Comparison of ENCODE assay signal across 1 cellular context in the genomic region with DNA sequence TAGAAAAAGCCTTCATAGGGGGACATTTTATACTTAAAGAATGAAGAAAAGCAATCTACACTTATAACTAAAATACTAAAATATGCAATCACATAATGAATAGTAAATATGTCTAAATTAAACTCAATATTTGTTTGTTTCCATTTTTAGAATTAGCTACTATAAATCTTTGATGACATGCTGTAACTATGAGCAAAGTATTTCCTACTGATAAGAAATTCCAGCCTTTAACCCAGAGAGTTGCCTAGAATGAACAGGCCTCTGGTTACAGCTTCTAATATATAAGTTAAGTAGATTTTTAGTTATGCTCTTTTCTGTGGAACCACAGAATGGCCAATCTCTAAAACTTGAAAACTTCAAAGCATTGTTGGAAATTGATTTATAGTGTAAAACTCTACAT.
TF ChIP-seq lines count a peak whose summit lies in the region.

No MANE protein-coding gene starts in this region.

TF ChIP-seq in WTC11, 78 proteins besides CTCF, POLR2A, EP300 and RAD21 (continued from another document):
- TF ChIP-seq, protein P1, sequence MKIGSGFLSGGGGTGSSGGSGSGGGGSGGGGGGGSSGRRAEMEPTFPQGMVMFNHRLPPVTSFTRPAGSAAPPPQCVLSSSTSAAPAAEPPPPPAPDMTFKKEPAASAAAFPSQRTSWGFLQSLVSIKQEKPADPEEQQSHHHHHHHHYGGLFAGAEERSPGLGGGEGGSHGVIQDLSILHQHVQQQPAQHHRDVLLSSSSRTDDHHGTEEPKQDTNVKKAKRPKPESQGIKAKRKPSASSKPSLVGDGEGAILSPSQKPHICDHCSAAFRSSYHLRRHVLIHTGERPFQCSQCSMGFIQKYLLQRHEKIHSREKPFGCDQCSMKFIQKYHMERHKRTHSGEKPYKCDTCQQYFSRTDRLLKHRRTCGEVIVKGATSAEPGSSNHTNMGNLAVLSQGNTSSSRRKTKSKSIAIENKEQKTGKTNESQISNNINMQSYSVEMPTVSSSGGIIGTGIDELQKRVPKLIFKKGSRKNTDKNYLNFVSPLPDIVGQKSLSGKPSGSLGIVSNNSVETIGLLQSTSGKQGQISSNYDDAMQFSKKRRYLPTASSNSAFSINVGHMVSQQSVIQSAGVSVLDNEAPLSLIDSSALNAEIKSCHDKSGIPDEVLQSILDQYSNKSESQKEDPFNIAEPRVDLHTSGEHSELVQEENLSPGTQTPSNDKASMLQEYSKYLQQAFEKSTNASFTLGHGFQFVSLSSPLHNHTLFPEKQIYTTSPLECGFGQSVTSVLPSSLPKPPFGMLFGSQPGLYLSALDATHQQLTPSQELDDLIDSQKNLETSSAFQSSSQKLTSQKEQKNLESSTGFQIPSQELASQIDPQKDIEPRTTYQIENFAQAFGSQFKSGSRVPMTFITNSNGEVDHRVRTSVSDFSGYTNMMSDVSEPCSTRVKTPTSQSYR (CRISPR knock-in tag; IDR thresholded peaks at IDR 0.05) = no peak
- TF ChIP-seq OVOL2 (CRISPR knock-in tag; IDR thresholded peaks at IDR 0.05; ENCODE audit: borderline replicate concordance) = no peak
- TF ChIP-seq ZNF423 (CRISPR knock-in tag; IDR thresholded peaks at IDR 0.05) = no peak
- TF ChIP-seq, protein P2, sequence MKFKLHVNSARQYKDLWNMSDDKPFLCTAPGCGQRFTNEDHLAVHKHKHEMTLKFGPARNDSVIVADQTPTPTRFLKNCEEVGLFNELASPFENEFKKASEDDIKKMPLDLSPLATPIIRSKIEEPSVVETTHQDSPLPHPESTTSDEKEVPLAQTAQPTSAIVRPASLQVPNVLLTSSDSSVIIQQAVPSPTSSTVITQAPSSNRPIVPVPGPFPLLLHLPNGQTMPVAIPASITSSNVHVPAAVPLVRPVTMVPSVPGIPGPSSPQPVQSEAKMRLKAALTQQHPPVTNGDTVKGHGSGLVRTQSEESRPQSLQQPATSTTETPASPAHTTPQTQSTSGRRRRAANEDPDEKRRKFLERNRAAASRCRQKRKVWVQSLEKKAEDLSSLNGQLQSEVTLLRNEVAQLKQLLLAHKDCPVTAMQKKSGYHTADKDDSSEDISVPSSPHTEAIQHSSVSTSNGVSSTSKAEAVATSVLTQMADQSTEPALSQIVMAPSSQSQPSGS (CRISPR knock-in tag; IDR thresholded peaks at IDR 0.05; ENCODE audit: borderline replicate concordance, low read depth) = no peak
- TF ChIP-seq, protein P3, sequence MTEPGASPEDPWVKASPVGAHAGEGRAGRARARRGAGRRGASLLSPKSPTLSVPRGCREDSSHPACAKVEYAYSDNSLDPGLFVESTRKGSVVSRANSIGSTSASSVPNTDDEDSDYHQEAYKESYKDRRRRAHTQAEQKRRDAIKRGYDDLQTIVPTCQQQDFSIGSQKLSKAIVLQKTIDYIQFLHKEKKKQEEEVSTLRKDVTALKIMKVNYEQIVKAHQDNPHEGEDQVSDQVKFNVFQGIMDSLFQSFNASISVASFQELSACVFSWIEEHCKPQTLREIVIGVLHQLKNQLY (CRISPR knock-in tag; IDR thresholded peaks at IDR 0.05) = no peak
- TF ChIP-seq ETV6 (CRISPR knock-in tag; IDR thresholded peaks at IDR 0.05) = no peak
TF ChIP-seq in WTC11: peak in this region for 0.
